Comparison of ENCODE assay signal across 1 cellular context in genomic region chr11:65489061-65489705, GRCh38.
TF ChIP-seq lines count a peak whose summit lies in the region.

No MANE protein-coding gene starts in this region.

TF ChIP-seq in H1, 55 proteins besides CTCF, POLR2A, EP300 and RAD21 (continued from another document):
- TF ChIP-seq SIRT6 (IDR thresholded peaks at IDR 0.05; ENCODE audit: low read length) (no peak), USF2 (IDR thresholded peaks at IDR 0.05; ENCODE audit: low read length) (peak; percentile 27; the same call in 1 of the 2 replicates), CTBP2 (IDR thresholded peaks at IDR 0.05; ENCODE audit: borderline replicate concordance, insufficient read depth, insufficient read length, low read length) (peak; percentile 29), SUZ12 (IDR thresholded peaks at IDR 0.05; ENCODE audit: low read length) (no peak), KDM4A (IDR thresholded peaks at IDR 0.05; ENCODE audit: low read depth, low read length, severe bottlenecking) (peak; percentile 23), TAF1 (IDR thresholded peaks at IDR 0.05; ENCODE audit: low read depth, low read length) (peak; percentile 36; the same call in 1 of the 2 replicates), ATF2 (IDR thresholded peaks at IDR 0.05; ENCODE audit: low read length) (no peak), NANOG (IDR thresholded peaks at IDR 0.05; ENCODE audit: insufficient read depth, low read depth, low read length, poor library complexity, severe bottlenecking) (peak; percentile 35), MAX (IDR thresholded peaks at IDR 0.05) (0 out of 2 replicates have a peak, but pooled peaks have one; percentile 4), MAFK (IDR thresholded peaks at IDR 0.05; ENCODE audit: low read depth, low read length) (no peak), POLR2AphosphoS5 (IDR thresholded peaks at IDR 0.05; ENCODE audit: low read depth, low read length) (peak; percentile 28; the same call in 1 of the 2 replicates), CREB1 (IDR thresholded peaks at IDR 0.05) (no peak), FOSL1 (IDR thresholded peaks at IDR 0.05; ENCODE audit: insufficient read depth, low read depth, low read length) (no peak), GTF2F1 (IDR thresholded peaks at IDR 0.05; ENCODE audit: borderline replicate concordance, low read depth, low read length) (no peak), HDAC2 (IDR thresholded peaks at IDR 0.05; ENCODE audit: borderline replicate concordance in 1 of 2, low read depth in 2 of 2, low read length in 2 of 2) (0 out of 4 replicates have a peak, but pooled peaks of 1 of the 2 experiments have one; percentile 63), SP1 (IDR thresholded peaks at IDR 0.05; ENCODE audit: low read depth, low read length) (peak; percentile 85), SIN3A (conservative IDR thresholded peaks at IDR 0.05 in 1 of 2, IDR thresholded peaks at IDR 0.05 in 1 of 2; ENCODE audit: low read depth in 1 of 2, low read length in 2 of 2) (peak in 1 of 2 experiments; percentile 73; a peak in 1 of 4 replicates), SRF (IDR thresholded peaks at IDR 0.05; ENCODE audit: low read depth, low read length) (no peak), EGR1 (IDR thresholded peaks at IDR 0.05; ENCODE audit: borderline replicate concordance, low read depth, low read length) (no peak), BRCA1 (IDR thresholded peaks at IDR 0.05; ENCODE audit: low read depth, low read length) (no peak), TBP (IDR thresholded peaks at IDR 0.05; ENCODE audit: low read depth, low read length) (no peak)
TF ChIP-seq in H1: peak in this region for 12.
